In genomic region chr20:24499472-24499871, GRCh38 we compare ENCODE assay signal across 19 cellular contexts. TPM values are rescaled to one million over a fixed set of nuclear protein-coding genes. Genes with fewer than 3 reads are reported as not detected.
DNase-seq lines count a peak whose midpoint lies in the region; ATAC-seq and TF ChIP-seq lines count a peak whose summit lies in the region.
"Had no signal": no experiment of that assay in that cellular context is flagged by ENCODE, and none has a peak within 500 bp of the region (broad histone marks: within the 10 kb centered on the region; RNA-seq: fewer than 3 reads in every experiment).

No MANE protein-coding gene starts in this region.

- TF ChIP-seq CTCF in dorsolateral prefrontal cortex (IDR thresholded peaks at IDR 0.05 in 54 of 56, conservative IDR thresholded peaks at IDR 0.05 in 2 of 56; ENCODE audit: low read depth in 1 of 56, partially characterized antibody in 56 of 56) (no peak), GM20000 (IDR thresholded peaks at IDR 0.05; ENCODE audit: extremely low read depth, missing control alignments) (no peak)

- H3K4me3 ChIP-seq in dorsolateral prefrontal cortex, result no peak overlapping the region
- H3K4me3 ChIP-seq: A549; BLaER1 treated with 17β-estradiol and CSF1 and Interleukin-3, amounts not matched to agents 10 nM and 100 nM had no signal

- in situ Hi-C loops in G401 (cut with HindIII; ENCODE audit: low sequenced_read_pairs), result no loop called here

- intact Hi-C loops in dorsolateral prefrontal cortex (cut with DNase I), result loop anchor here in 1 of 2 donors (10.0 kb wide), 1 partner anchor 335 kb away; no protein-coding TSS in a partner anchor

- peak; percentile 59 for DNase-seq in G401 (ENCODE audit: low spot score)
- DNase-seq in NCI-H2029 (lab: John Stamatoyannopoulos, UW), result peak; percentile 7
- no peak for DNase-seq in dorsolateral prefrontal cortex
- no peak for DNase-seq in NCI-H1436 (lab: John Stamatoyannopoulos, UW)
- DNase-seq in GM20000 (ENCODE audit: low spot score), result no peak
- DNase-seq: 8988T; ACHN; AML-193; BE2C; Calu3; CD4-positive, alpha-beta T cell; COR-L47; DMS53; DMS79 treated with DMSO at 0.1 percent for 48 hours; GOT3; HCEC 1CT had no signal

- ATAC-seq in GM21723 (IDR thresholded peaks at IDR 0.05; ENCODE audit: unreplicated experiment), result no peak
- ATAC-seq: A549 had no signal

- peak overlapping the region in 45 of 59 donors; percentile 3 to 94 (median 47) for H3K27ac ChIP-seq in dorsolateral prefrontal cortex
- H3K27ac ChIP-seq: A549; BLaER1 treated with 17β-estradiol and CSF1 and Interleukin-3, amounts not matched to agents 10 nM and 100 nM had no signal

- H3K27me3 ChIP-seq in dorsolateral prefrontal cortex, result no peaks in the 10 kb centered on the region
- H3K27me3 ChIP-seq: BE2C; BLaER1 treated with 17β-estradiol and CSF1 and Interleukin-3, amounts not matched to agents 10 nM and 100 nM had no signal

RNA-seq across cellular contexts. Expression of gene SYNDIG1, which starts 30.0 kb away (rescaled TPM):
- not detected in 2 replicates for total RNA-seq in G401 (2014; rRNA removed; shearing (Covaris generic))
- total RNA-seq in dorsolateral prefrontal cortex, result 10 to 100 TPM; 26.8 to 67.4 (median 45.8) TPM
- total RNA-seq: Calu3; CD4-positive, alpha-beta T cell had no signal

Comparison
In these comparisons a context has a peak if more than half of its experiments do, and no peak if none do; other contexts are left out.
1. DNase-seq: peak in G401 (single experiment) and NCI-H2029 (single experiment); none in dorsolateral prefrontal cortex (0 of 10), NCI-H1436 (single experiment) and GM20000 (single experiment).
2. RNA of gene SYNDIG1, which starts 30.0 kb away (total RNA-seq): 26.8 to 67.4 TPM in dorsolateral prefrontal cortex; not detected in G401; every median in the first group is over 10 times any median in the second.